ENCODE assay signal across 21 cellular contexts in genomic region chr2:85340034-85340892, GRCh38. TPM values are rescaled to one million over a fixed set of nuclear protein-coding genes. Genes with fewer than 3 reads are reported as not detected.
DNase-seq lines count a peak whose midpoint lies in the region; ATAC-seq and TF ChIP-seq lines count a peak whose summit lies in the region.
"Had no signal": no experiment of that assay in that cellular context is flagged by ENCODE, and none has a peak within 500 bp of the region (broad histone marks: within the 10 kb centered on the region; RNA-seq: fewer than 3 reads in every experiment).

No MANE protein-coding gene starts in this region.

- peaks cover 15% of the 10 kb centered on the region for H3K27me3 ChIP-seq in skeletal muscle satellite cell (ENCODE audit: control insufficient read depth, insufficient read depth, low read length)
- H3K27me3 ChIP-seq: gastroesophageal sphincter, SJSA1, testis had no signal

- ATAC-seq in T-helper 17 cell (no peak), HG03460 (IDR thresholded peaks at IDR 0.05; ENCODE audit: unreplicated experiment) (no peak)
- ATAC-seq: gastroesophageal sphincter had no signal

- peak overlapping the region; percentile 68 for H3K4me2 ChIP-seq in skeletal muscle satellite cell (ENCODE audit: low read length)

- H3K36me3 Mint-ChIP-seq in T-helper 17 cell (ENCODE audit: low read depth) = peaks cover 2% of the 10 kb centered on the region

- H3K4me1 Mint-ChIP-seq in T-helper 17 cell = no peaks in the 10 kb centered on the region
- H3K4me1 Mint-ChIP-seq: activated naive CD8-positive, alpha-beta T cell treated with anti-CD3 and anti-CD28 coated beads for 36 hours; memory B cell had no signal

- H3K9me3 ChIP-seq in T-helper 17 cell (ENCODE audit: control insufficient read depth, low read length, poor library complexity, severe bottlenecking) (no peaks in the 10 kb centered on the region), skeletal muscle satellite cell (replicated peaks; ENCODE audit: low read length) (no peaks in the 10 kb centered on the region)
- H3K9me3 ChIP-seq: gastroesophageal sphincter, SJSA1, testis had no signal

- peak overlapping the region; percentile 19 for H3K27ac Mint-ChIP-seq in T-helper 17 cell
- H3K27ac Mint-ChIP-seq: activated naive CD8-positive, alpha-beta T cell treated with anti-CD3 and anti-CD28 coated beads for 36 hours; memory B cell had no signal

- DNase-seq in NCI-H2107 treated with DMSO at 0.1 percent for 48 hours (lab: John Stamatoyannopoulos, UW; ENCODE audit: unreplicated experiment) = peak; percentile 13
- no peak for DNase-seq in NCI-H2107 (lab: John Stamatoyannopoulos, UW)
- DNase-seq in T-helper 17 cell = no peak
- DNase-seq in fibroblast of the aortic adventitia (ENCODE audit: low read depth) = peak; percentile 6
- DNase-seq in NCI-H345 (lab: John Stamatoyannopoulos, UW) = no peak
- no peak for DNase-seq in activated CD8-positive, alpha-beta memory T cell treated with anti-CD3 and anti-CD28 coated beads, Interleukin-2, amount 50 U/mL, for 48 hours
- DNase-seq: 8988T; activated CD4-positive, alpha-beta T cell treated with anti-CD3 and anti-CD28 coated beads, Interleukin-2, amount 50 U/mL, for 1 hour; activated naive CD8-positive, alpha-beta T cell treated with anti-CD3 and anti-CD28 coated beads for 36 hours; activated T-cell treated with anti-CD3 and anti-CD28 coated beads, Interleukin-2, amount 50 U/mL, for 1 hour; cerebellar nuclear complex; NCI-H2029 treated with DMSO at 0.1 percent for 48 hours; stimulated activated CD4-positive, alpha-beta T cell treated with anti-CD3 and anti-CD28 coated beads, Interleukin-4, amount 100 ng/mL, for 1 hour; stimulated activated CD8-positive, alpha-beta memory T cell treated with anti-CD3 and anti-CD28 coated beads, Interleukin-4, amount 100 ng/mL, for 48 hours; testis had no signal

- no peak overlapping the region for H3K4me3 Mint-ChIP-seq in T-helper 17 cell
- H3K4me3 Mint-ChIP-seq: activated naive CD8-positive, alpha-beta T cell treated with anti-CD3 and anti-CD28 coated beads for 36 hours; memory B cell; neural crest cell had no signal

- no peak overlapping the region for H3K4me3 ChIP-seq in fibroblast of the aortic adventitia (ENCODE audit: low read depth, low read length)
- peak overlapping the region; percentile 26 for H3K4me3 ChIP-seq in skeletal muscle satellite cell (ENCODE audit: low read length)
- H3K4me3 ChIP-seq: gastroesophageal sphincter, SJSA1, testis had no signal

- H3K36me3 ChIP-seq in skeletal muscle satellite cell (ENCODE audit: insufficient read depth, low read length) = peaks cover 16% of the 10 kb centered on the region

- no peak for TF ChIP-seq CTCF in fibroblast of the aortic adventitia (IDR thresholded peaks at IDR 0.05; ENCODE audit: insufficient read depth, low read length)

- no peaks in the 10 kb centered on the region for H3K4me1 ChIP-seq in skeletal muscle satellite cell (ENCODE audit: control insufficient read depth, insufficient read depth, low read length)
- H3K4me1 ChIP-seq: testis had no signal

- no peaks in the 10 kb centered on the region for H3K27me3 Mint-ChIP-seq in T-helper 17 cell
- H3K27me3 Mint-ChIP-seq: activated naive CD8-positive, alpha-beta T cell treated with anti-CD3 and anti-CD28 coated beads for 36 hours; memory B cell had no signal

- no peak overlapping the region for H3K9ac ChIP-seq in skeletal muscle satellite cell (ENCODE audit: low read depth, low read length)

RNA-seq across cellular contexts. Expression of gene TGOLN2, which starts 12.5 kb away (rescaled TPM):
- total RNA-seq in T-helper 17 cell (100 to 1,000 TPM; 122 to 125 TPM), fibroblast of the aortic adventitia (ENCODE audit: low replicate concordance) (90.3 and 112 TPM in 2 replicates)
- 72.5 and 81.7 TPM in 2 replicates for total RNA-seq in skeletal muscle satellite cell (2012; rRNA removed)

RNA-seq across cellular contexts. Expression of gene RETSAT, which starts 14.1 kb away (rescaled TPM):
- total RNA-seq in T-helper 17 cell (10 to 100 TPM; 30.3 to 35.9 TPM), fibroblast of the aortic adventitia (ENCODE audit: low replicate concordance) (31.2 and 60.1 TPM in 2 replicates)
- total RNA-seq in skeletal muscle satellite cell (2012; rRNA removed) = 40.0 and 47.7 TPM in 2 replicates

RNA-seq across cellular contexts. Expression of gene ELMOD3, which starts 14.3 kb away (rescaled TPM):
- total RNA-seq in T-helper 17 cell = 10 to 100 TPM; 20.0 to 23.2 TPM
- 9.0 and 19.3 TPM in 2 replicates for total RNA-seq in fibroblast of the aortic adventitia (ENCODE audit: low replicate concordance)
- 10.6 and 14.4 TPM in 2 replicates for total RNA-seq in skeletal muscle satellite cell (2012; rRNA removed)

Comparison
In these comparisons a context has a peak if more than half of its experiments do, and no peak if none do; other contexts are left out.
1. DNase-seq: peak in NCI-H2107 treated with DMSO at 0.1 percent for 48 hours (single experiment) and fibroblast of the aortic adventitia (single experiment); none in NCI-H2107 (single experiment), T-helper 17 cell (0 of 3), NCI-H345 (single experiment) and activated CD8-positive, alpha-beta memory T cell treated with anti-CD3 and anti-CD28 coated beads, Interleukin-2, amount 50 U/mL, for 48 hours (single experiment).